ENCODE assay signal across 18 cellular contexts in the genomic region with DNA sequence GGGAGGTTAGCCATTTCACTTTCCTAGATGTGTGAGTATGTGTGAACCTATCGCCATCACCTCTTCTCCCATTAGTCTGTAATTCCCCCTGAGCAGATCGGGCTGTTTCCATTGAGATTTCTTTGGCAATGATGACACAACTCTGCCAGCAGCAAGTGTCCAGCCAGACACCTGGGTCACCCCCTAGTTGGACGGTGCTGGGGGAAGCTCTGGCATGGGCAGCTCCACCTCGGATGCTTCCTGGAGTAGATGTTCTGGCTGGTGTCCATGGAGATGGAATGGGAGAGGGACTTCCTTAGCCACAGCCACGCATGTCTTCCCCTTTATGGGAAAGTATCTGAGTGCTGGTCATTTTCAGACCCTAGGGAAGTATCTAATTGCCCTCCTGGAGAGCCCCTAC.
"Had no signal": no experiment of that assay in that cellular context is flagged by ENCODE, and none has a peak within 500 bp of the region (broad histone marks: within the 10 kb centered on the region; RNA-seq: fewer than 3 reads in every experiment).

No MANE protein-coding gene starts in this region.

- H3K36me3 ChIP-seq: SJSA1 had no signal

- H3K9me3 ChIP-seq: SJSA1 had no signal

- H3K4me1 ChIP-seq: SJSA1 had no signal

- FAIRE-seq: RCC 7860 had no signal

- H3K27ac ChIP-seq: SJSA1, SK-N-MC had no signal

- DNase-seq: KBM-7, MV-4-11, NCI-H1048, NCI-H1105, NCI-H1694, NCI-H187 treated with DMSO at 0.1 percent for 48 hours, NCI-H2081, NCI-H2107, NCI-H2227 treated with DMSO at 0.1 percent for 48 hours, NCI-H524, NCI-H526 treated with DMSO at 0.1 percent for 48 hours, NCI-H774, Right ventricle myocardium superior, RPMI8226, SIG-M5 had no signal

- H3K4me3 ChIP-seq: SJSA1, SK-N-MC had no signal
